ENCODE assay signal across 18 cellular contexts in genomic region chr17:47735139-47735464, GRCh38. TPM values are rescaled to one million over a fixed set of nuclear protein-coding genes. Genes with fewer than 3 reads are reported as not detected.
DNase-seq lines count a peak whose midpoint lies in the region; ATAC-seq and TF ChIP-seq lines count a peak whose summit lies in the region.
"Had no signal": no experiment of that assay in that cellular context is flagged by ENCODE, and none has a peak within 500 bp of the region (broad histone marks: within the 10 kb centered on the region; RNA-seq: fewer than 3 reads in every experiment).

No MANE protein-coding gene starts in this region.

- peak overlapping the region; percentile 70 for H3K4me3 ChIP-seq in GM12865 (ENCODE audit: low read depth, low read length)
- H3K4me3 ChIP-seq: coronary artery, right atrium auricular region had no signal

- H3K4me1 Mint-ChIP-seq in T-helper 1 cell treated with Interleukin-12 subunit alpha and Interleukin-12 subunit beta and Interleukin-4 antibody, amounts not matched to agents 30 μg/mL and 1 μg/mL, for 36 hours (ENCODE audit: low read depth): peaks cover 51% of the 10 kb centered on the region
- H3K4me1 Mint-ChIP-seq in activated naive CD8-positive, alpha-beta T cell treated with anti-CD3 and anti-CD28 coated beads for 36 hours: peaks cover 61% of the 10 kb centered on the region

- H3K36me3 Mint-ChIP-seq in T-helper 1 cell treated with Interleukin-12 subunit alpha and Interleukin-12 subunit beta and Interleukin-4 antibody, amounts not matched to agents 30 μg/mL and 1 μg/mL, for 36 hours (ENCODE audit: low read depth): peaks cover 17% of the 10 kb centered on the region
- peaks cover 50% of the 10 kb centered on the region for H3K36me3 Mint-ChIP-seq in activated naive CD8-positive, alpha-beta T cell treated with anti-CD3 and anti-CD28 coated beads for 36 hours

- no peak for ATAC-seq in omental fat pad (ENCODE audit: low FRiP score)
- ATAC-seq in GM21619 (IDR thresholded peaks at IDR 0.05; ENCODE audit: unreplicated experiment): no peak
- ATAC-seq in HG02938 (IDR thresholded peaks at IDR 0.05; ENCODE audit: unreplicated experiment): no peak

- no peaks in the 10 kb centered on the region for H3K9me3 Mint-ChIP-seq in T-helper 1 cell treated with Interleukin-12 subunit alpha and Interleukin-12 subunit beta and Interleukin-4 antibody, amounts not matched to agents 30 μg/mL and 1 μg/mL, for 36 hours
- no peaks in the 10 kb centered on the region for H3K9me3 Mint-ChIP-seq in activated naive CD8-positive, alpha-beta T cell treated with anti-CD3 and anti-CD28 coated beads for 36 hours

- TF ChIP-seq CTCF in GM12865 (IDR thresholded peaks at IDR 0.05; ENCODE audit: insufficient read depth, low read depth, low read length, missing control alignments): no peak
- no peak for TF ChIP-seq CTCF in omental fat pad (IDR thresholded peaks at IDR 0.05)

- H3K4me3 Mint-ChIP-seq in T-helper 1 cell treated with Interleukin-12 subunit alpha and Interleukin-12 subunit beta and Interleukin-4 antibody, amounts not matched to agents 30 μg/mL and 1 μg/mL, for 36 hours: peak overlapping the region; percentile 97
- peak overlapping the region; percentile 100 for H3K4me3 Mint-ChIP-seq in activated naive CD8-positive, alpha-beta T cell treated with anti-CD3 and anti-CD28 coated beads for 36 hours
- H3K4me3 Mint-ChIP-seq: H9 had no signal

- no peaks in the 10 kb centered on the region for H3K27me3 Mint-ChIP-seq in T-helper 1 cell treated with Interleukin-12 subunit alpha and Interleukin-12 subunit beta and Interleukin-4 antibody, amounts not matched to agents 30 μg/mL and 1 μg/mL, for 36 hours (ENCODE audit: low read depth)
- H3K27me3 Mint-ChIP-seq in activated naive CD8-positive, alpha-beta T cell treated with anti-CD3 and anti-CD28 coated beads for 36 hours: no peaks in the 10 kb centered on the region

- peak overlapping the region; percentile 92 for H3K27ac Mint-ChIP-seq in T-helper 1 cell treated with Interleukin-12 subunit alpha and Interleukin-12 subunit beta and Interleukin-4 antibody, amounts not matched to agents 30 μg/mL and 1 μg/mL, for 36 hours
- H3K27ac Mint-ChIP-seq in activated naive CD8-positive, alpha-beta T cell treated with anti-CD3 and anti-CD28 coated beads for 36 hours: peak overlapping the region; percentile 97
- H3K27ac Mint-ChIP-seq: H9 had no signal

- DNase-seq in T-helper 1 cell (no peak), GM12865 (ENCODE audit: low read depth) (no peak), omental fat pad (ENCODE audit: low spot score) (peak; percentile 5), NCI-H2196 treated with DMSO at 0.1 percent for 48 hours (lab: John Stamatoyannopoulos, UW; ENCODE audit: unreplicated experiment) (no peak)
- DNase-seq in activated naive CD8-positive, alpha-beta T cell treated with anti-CD3 and anti-CD28 coated beads for 36 hours: no peak
- DNase-seq: EL, mammary epithelial cell, NCI-H2081 treated with DMSO at 0.1 percent for 48 hours, NCI-H82, transverse colon had no signal

RNA-seq across cellular contexts. Expression of gene TBX21, which starts 2.1 kb away (rescaled TPM):
- 10 to 100 TPM; 61.7 to 61.9 TPM for total RNA-seq in activated naive CD8-positive, alpha-beta T cell treated with anti-CD3 and anti-CD28 coated beads for 36 hours
- total RNA-seq in omental fat pad: 1 to 10 TPM in 3 of 4 donors, under 1 TPM in 1; 0.46 to 4.6 (median 2.0) TPM
- total RNA-seq: epithelial cell of proximal tubule, glomerular endothelial cell, H9, mammary epithelial cell had no signal

RNA-seq across cellular contexts. Expression of gene TBKBP1, which starts 41.1 kb away (rescaled TPM):
- total RNA-seq in activated naive CD8-positive, alpha-beta T cell treated with anti-CD3 and anti-CD28 coated beads for 36 hours: 10 to 100 TPM; 11.7 to 11.9 TPM
- total RNA-seq in omental fat pad: 10 to 100 TPM in 3 of 4 donors, 1 to 10 TPM in 1; 4.0 to 15.6 (median 10.5) TPM

Comparison
In these comparisons a context has a peak if more than half of its experiments do, and no peak if none do; other contexts are left out.
1. RNA of gene TBX21, which starts 2.1 kb away (total RNA-seq): 61.7 to 61.9 TPM in activated naive CD8-positive, alpha-beta T cell treated with anti-CD3 and anti-CD28 coated beads for 36 hours; 0.46 to 4.6 TPM in omental fat pad; every median in the first group is over 10 times any median in the second.